ENCODE assay signal across 18 cellular contexts in the genomic region with DNA sequence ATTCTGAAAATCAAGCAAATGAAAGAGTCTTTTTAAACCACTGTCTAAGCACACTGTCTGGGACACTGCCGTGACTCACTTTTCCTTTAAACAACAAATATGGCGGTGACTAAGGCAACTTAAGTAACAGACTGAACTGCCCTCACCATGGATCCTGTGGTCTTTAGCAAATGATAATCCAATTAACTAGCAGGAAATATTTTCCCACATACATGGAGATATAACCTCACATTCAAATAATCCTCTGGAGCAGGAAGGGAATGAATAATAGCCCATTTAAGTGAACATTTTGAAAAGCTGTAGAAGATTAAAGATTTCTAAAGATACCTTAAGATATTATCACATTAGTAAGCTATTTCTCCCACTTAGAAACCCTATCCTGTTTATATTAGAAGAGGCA. TPM values are rescaled to one million over a fixed set of nuclear protein-coding genes. Genes with fewer than 3 reads are reported as not detected.
A peak's percentile ranks its signal among the peaks of the same experiment; 100 is the strongest.
DNase-seq lines count a peak whose midpoint lies in the region; ATAC-seq and TF ChIP-seq lines count a peak whose summit lies in the region.
"Had no signal": no experiment of that assay in that cellular context is flagged by ENCODE, and none has a peak within 500 bp of the region (broad histone marks: within the 10 kb centered on the region; RNA-seq: fewer than 3 reads in every experiment).

No MANE protein-coding gene starts in this region.

- peaks cover 47% of the 10 kb centered on the region for H3K4me1 ChIP-seq in RWPE2 (ENCODE audit: insufficient read depth, poor library complexity, severe bottlenecking)
- H3K4me1 ChIP-seq: uterus had no signal

- peak overlapping the region; percentile 96 for H3K27ac ChIP-seq in RWPE2 (ENCODE audit: poor library complexity, severe bottlenecking)
- H3K27ac ChIP-seq: HL-60, uterus had no signal

- no peaks in the 10 kb centered on the region for H3K27me3 Mint-ChIP-seq in type B pancreatic cell

- 95 to 96% methylated on average over 2 of the region's 2 CpGs for WGBS in lower leg skin, 2 donors

- no peaks in the 10 kb centered on the region for H3K9me3 ChIP-seq in RWPE2 (ENCODE audit: severe bottlenecking)
- H3K9me3 ChIP-seq: uterus had no signal

- TF ChIP-seq CTCF in RWPE2 (IDR thresholded peaks at IDR 0.05; ENCODE audit: poor library complexity, severe bottlenecking) (no peak), type B pancreatic cell (conservative IDR thresholded peaks at IDR 0.05) (no peak), lower leg skin (IDR thresholded peaks at IDR 0.05) (no peak)

- no peak overlapping the region for H3K4me3 Mint-ChIP-seq in type B pancreatic cell

- no peak overlapping the region for H3K27ac Mint-ChIP-seq in type B pancreatic cell

- H3K36me3 ChIP-seq in RWPE2 (ENCODE audit: low read depth), result no peaks in the 10 kb centered on the region
- H3K36me3 ChIP-seq: uterus had no signal

- DNase-seq in EL (peak; percentile 87), RWPE2 (ENCODE audit: low spot score) (no peak), fibroblast of gingiva (ENCODE audit: low read depth) (peak; percentile 53), renal cortical epithelial cell (ENCODE audit: low read depth) (peak; percentile 97), type B pancreatic cell (ENCODE audit: extremely low spot score, unreplicated experiment) (no peak), NCI-H1417 treated with DMSO at 0.1 percent for 48 hours (lab: John Stamatoyannopoulos, UW) (no peak), lower leg skin (ENCODE audit: low spot score in 2 of 2) (no peak)
- DNase-seq: activated CD4-positive, CD25-positive, alpha-beta regulatory T cell treated with anti-CD3 and anti-CD28 coated beads, Interleukin-2, amount 50 U/mL, for 72 hours; activated effector memory CD4-positive, alpha-beta T cell treated with Interleukin-2 at 50 U/mL for 16 hours; DMS79; hippocampal formation; midbrain; NCI-H1092 treated with DMSO at 0.1 percent for 48 hours; NCI-H510A treated with DMSO at 0.1 percent for 48 hours; retina; uterus had no signal

- peak; percentile 48 for ATAC-seq in RWPE2 (ENCODE audit: low read depth)
- no peak for ATAC-seq in GM18867 (IDR thresholded peaks at IDR 0.05; ENCODE audit: unreplicated experiment)

- no peaks in the 10 kb centered on the region for H3K27me3 ChIP-seq in RWPE2 (ENCODE audit: insufficient read depth, poor library complexity, severe bottlenecking)
- H3K27me3 ChIP-seq: uterus had no signal

- H3K36me3 Mint-ChIP-seq in type B pancreatic cell, result no peaks in the 10 kb centered on the region

- no peak for TF ChIP-seq POLR2A in lower leg skin (IDR thresholded peaks at IDR 0.05)

- H3K9me3 Mint-ChIP-seq in type B pancreatic cell, result peaks cover 8% of the 10 kb centered on the region

- H3K4me1 Mint-ChIP-seq in type B pancreatic cell (ENCODE audit: unreplicated experiment), result peaks cover 33% of the 10 kb centered on the region

- intact Hi-C loops in lower leg skin (cut with DNase I; ENCODE audit: low total_unique reads), result no loop called here

- no peak overlapping the region for H3K4me3 ChIP-seq in RWPE2 (ENCODE audit: severe bottlenecking)
- H3K4me3 ChIP-seq in lower leg skin (ENCODE audit: low read depth, poor library complexity, severe bottlenecking), result no peak overlapping the region
- H3K4me3 ChIP-seq: uterus had no signal

RNA-seq across cellular contexts. Expression of a gene that starts 40.3 kb away (rescaled TPM):
- 1.1 and 2.6 TPM in 2 replicates for total RNA-seq in renal cortical epithelial cell
- total RNA-seq in type B pancreatic cell (ENCODE audit: low replicate concordance), result 1.5 and 68.3 TPM in 2 replicates
- total RNA-seq in lower leg skin, result 1 to 10 TPM; 1.1 to 4.4 (median 3.2) TPM

Comparison
In these comparisons a context has a peak if more than half of its experiments do, and no peak if none do; other contexts are left out.
1. DNase-seq: peak in EL (single experiment), fibroblast of gingiva (single experiment) and renal cortical epithelial cell (single experiment); none in RWPE2 (single experiment), type B pancreatic cell (single experiment), NCI-H1417 treated with DMSO at 0.1 percent for 48 hours (single experiment) and lower leg skin (0 of 2).